8 cellular contexts compared by ENCODE assay signal in the genomic region with DNA sequence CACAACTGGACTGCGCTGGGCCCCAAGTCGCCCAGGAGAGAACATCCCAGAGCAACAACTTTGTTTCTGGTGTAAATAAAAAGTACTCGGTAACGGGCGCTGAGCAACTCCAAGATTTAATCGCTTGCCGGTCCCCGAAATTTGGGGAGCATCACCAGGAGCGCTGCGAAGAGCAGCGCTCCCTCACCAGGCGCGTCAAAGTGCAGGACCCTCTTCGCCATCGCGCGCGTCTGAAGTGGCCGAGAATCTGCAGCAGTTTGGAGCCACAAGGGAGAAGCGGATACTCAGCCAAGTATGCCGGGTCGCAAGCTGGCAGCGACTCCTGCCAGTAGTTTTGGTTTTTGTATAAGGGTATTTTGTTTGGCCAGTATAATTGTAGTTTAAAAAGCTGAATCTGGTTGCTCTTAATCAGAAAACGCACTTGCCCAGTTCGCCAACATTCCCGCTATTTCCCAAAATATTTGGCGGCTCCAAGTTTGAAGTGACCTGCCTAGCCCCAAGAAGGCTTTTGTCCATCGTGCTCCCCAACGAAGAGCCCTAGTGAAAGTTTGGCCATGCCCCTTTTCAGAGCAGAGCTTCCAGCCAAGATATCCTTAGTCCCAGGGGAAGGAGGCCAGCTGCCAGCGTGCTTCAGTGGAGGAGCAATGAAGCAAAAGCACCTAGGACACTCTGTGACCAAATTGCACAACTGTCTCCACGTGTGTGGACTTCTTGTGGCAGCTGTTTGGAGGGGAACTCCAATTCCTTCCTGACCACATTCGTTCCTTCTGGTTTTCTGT. TPM values are rescaled to one million over a fixed set of nuclear protein-coding genes. Genes with fewer than 3 reads are reported as not detected.
DNase-seq lines count a peak whose midpoint lies in the region; TF ChIP-seq lines count a peak whose summit lies in the region.

No MANE protein-coding gene starts in this region.

- no CpG with 5 or more reads among the region's 32 CpGs for WGBS in trophoblast cell (ENCODE audit: extremely low coverage, insufficient coverage, insufficient read length)

- no peak overlapping the region for H2BK5ac ChIP-seq in trophoblast cell (ENCODE audit: low read depth, low read length, poor library complexity)

- no peak overlapping the region for H4K8ac ChIP-seq in trophoblast cell (ENCODE audit: low read depth, low read length)

- H4K12ac ChIP-seq in trophoblast cell (ENCODE audit: low read depth, low read length) = no peak overlapping the region

- no peaks in the 10 kb centered on the region for H3K36me3 ChIP-seq in trophoblast cell (ENCODE audit: control insufficient read depth in 1 of 2, insufficient read depth in 2 of 2, low read length in 2 of 2)

- in situ Hi-C loops in SK-MEL-5 (cut with HindIII; ENCODE audit: low pct_unique_long_range_greater_than_20kb, low sequenced_read_pairs) = no loop called here

- no peaks in the 10 kb centered on the region for H3K9me3 ChIP-seq in trophoblast cell (ENCODE audit: insufficient read depth, low read depth, low read length)

- no peak overlapping the region for H3K18ac ChIP-seq in trophoblast cell (ENCODE audit: low read length)

- H2AFZ ChIP-seq in trophoblast cell (ENCODE audit: insufficient read depth, low read length, poor library complexity) = peak overlapping the region; percentile 17

- no peak overlapping the region for H2AK5ac ChIP-seq in trophoblast cell (ENCODE audit: low read length)

- H4K91ac ChIP-seq in trophoblast cell (ENCODE audit: low read depth, low read length) = no peak overlapping the region

- no peaks in the 10 kb centered on the region for H3K79me1 ChIP-seq in trophoblast cell (ENCODE audit: low read length)

- no peak overlapping the region for H3K23ac ChIP-seq in trophoblast cell (ENCODE audit: low read length)

- H3K79me2 ChIP-seq in trophoblast cell (ENCODE audit: control insufficient read depth, insufficient read depth, low read length, poor library complexity) = no peaks in the 10 kb centered on the region

- no peak overlapping the region for H3K14ac ChIP-seq in trophoblast cell (ENCODE audit: low read length)

- H3K27me3 ChIP-seq in trophoblast cell (ENCODE audit: insufficient read depth, low read length) = peaks cover 24% of the 10 kb centered on the region

- peak; percentile 21 for DNase-seq in EL
- DNase-seq in SK-MEL-5 (ENCODE audit: low read depth, low spot score) = peak; percentile 3
- peak; percentile 2 to 51 for DNase-seq in foreskin fibroblast
- DNase-seq in trophoblast cell = no peak
- DNase-seq in DMS114 treated with DMSO at 0.1 percent for 48 hours (lab: John Stamatoyannopoulos, UW; ENCODE audit: unreplicated experiment) = no peak
- no peak for DNase-seq in activated CD4-positive, alpha-beta T cell treated with anti-CD3 and anti-CD28 coated beads for 48 hours
- no peak for DNase-seq in A172 (ENCODE audit: low spot score)
- DNase-seq in NCI-H2029 treated with DMSO at 0.1 percent for 48 hours (lab: John Stamatoyannopoulos, UW) = no peak

- H2BK12ac ChIP-seq in trophoblast cell (ENCODE audit: low read length) = no peak overlapping the region

- no peak overlapping the region for H3K9ac ChIP-seq in trophoblast cell (ENCODE audit: low read length)

- H3K27ac ChIP-seq in trophoblast cell (ENCODE audit: low read depth, low read length) = no peak overlapping the region

- H3K4me1 ChIP-seq in trophoblast cell (ENCODE audit: control insufficient read depth in 1 of 2, insufficient read depth in 2 of 2, low read length in 2 of 2) = peaks cover 7 to 12% of the 10 kb centered on the region in 2 experiments

- no peak overlapping the region for H2BK120ac ChIP-seq in trophoblast cell (ENCODE audit: insufficient read depth, low read length, poor library complexity)

- TF ChIP-seq CTCF in foreskin fibroblast (IDR thresholded peaks at IDR 0.05; ENCODE audit: low read depth, low read length) = no peak

- peak overlapping the region; percentile 93 for H3K4me2 ChIP-seq in trophoblast cell (ENCODE audit: low read length)

- H3K4me3 ChIP-seq in foreskin fibroblast (ENCODE audit: low read depth in 1 of 2, low read length in 2 of 2) (peak overlapping the region; percentile 43 to 52), trophoblast cell (ENCODE audit: low read depth, low read length) (peak overlapping the region; percentile 54)

- H3K4ac ChIP-seq in trophoblast cell (ENCODE audit: low read depth, low read length) = no peak overlapping the region

RNA-seq across cellular contexts. Expression of gene KDR, which starts 0.6 kb away (rescaled TPM):
- total RNA-seq in SK-MEL-5 (2014; rRNA removed; shearing (Covaris generic)) = 3.4 and 4.2 TPM in 2 replicates
- 2.7 and 3.0 TPM in 2 replicates for polyA plus RNA-seq in SK-MEL-5 (2015; cell fraction: cytosol; rRNA removed)
- 1.8 and 3.0 TPM in 2 replicates for polyA plus RNA-seq in SK-MEL-5 (2015; cell fraction: nucleus; rRNA removed)
- polyA plus RNA-seq in trophoblast cell (2013) = 0.87 and 0.92 TPM in 2 replicates
- total RNA-seq in A172 (2014; rRNA removed; shearing (Covaris generic)) = 0.05 and 0.22 TPM in 2 replicates

Comparison
In these comparisons a context has a peak if more than half of its experiments do, and no peak if none do; other contexts are left out.
1. DNase-seq: peak in EL (single experiment), SK-MEL-5 (single experiment) and foreskin fibroblast (2 of 2); none in trophoblast cell (0 of 2), DMS114 treated with DMSO at 0.1 percent for 48 hours (single experiment), activated CD4-positive, alpha-beta T cell treated with anti-CD3 and anti-CD28 coated beads for 48 hours (single experiment), A172 (single experiment) and NCI-H2029 treated with DMSO at 0.1 percent for 48 hours (single experiment).